ENCODE assay signal across 7 cellular contexts in genomic region chr5:1252681-1253080, GRCh38. TPM values are rescaled to one million over a fixed set of nuclear protein-coding genes. Genes with fewer than 3 reads are reported as not detected.
"Had no signal": no experiment of that assay in that cellular context is flagged by ENCODE, and none has a peak within 500 bp of the region (broad histone marks: within the 10 kb centered on the region; RNA-seq: fewer than 3 reads in every experiment).

No MANE protein-coding gene starts in this region.

- ATAC-seq: GM23338, HepG2 had no signal

- DNase-seq: H9, HCEC 1CT had no signal

- H3K36me3 Mint-ChIP-seq: IgD-negative memory B cell had no signal

- H3K4me1 Mint-ChIP-seq: GM23338 had no signal

- H3K9me3 Mint-ChIP-seq: GM23338, H9, IgD-negative memory B cell had no signal

- H3K4me3 Mint-ChIP-seq: GM23338, H9, IgD-negative memory B cell had no signal

- H3K27ac Mint-ChIP-seq: GM23338, H9, IgD-negative memory B cell had no signal

RNA-seq across cellular contexts. Expression of gene SLC6A18, which starts 27.5 kb away (rescaled TPM):
- total RNA-seq: GM23338, H1, H9, HepG2, HT1080 had no signal

RNA-seq across cellular contexts. Expression of gene SLC6A19, which starts 51.3 kb away (rescaled TPM):
- total RNA-seq: GM23338, H1, H9, HT1080 had no signal
